8 cellular contexts compared by ENCODE assay signal in genomic region chr6:12957321-12958051, GRCh38.
DNase-seq lines count a peak whose midpoint lies in the region; ATAC-seq and TF ChIP-seq lines count a peak whose summit lies in the region.

No MANE protein-coding gene starts in this region.

- H4K20me1 ChIP-seq in DOHH2 (ENCODE audit: control insufficient read depth, insufficient read depth, low read depth, low read length) = no peaks in the 10 kb centered on the region

- peaks cover 18% of the 10 kb centered on the region for H3K27me3 Mint-ChIP-seq in memory B cell

- H3K27ac Mint-ChIP-seq in memory B cell = no peak overlapping the region

- H3K4me1 ChIP-seq in DOHH2 (ENCODE audit: control insufficient read depth, low read length) = no peaks in the 10 kb centered on the region
- peaks cover 0 to 26% (median 13%) of the 10 kb centered on the region in 4 donors for H3K4me1 ChIP-seq in stomach

- H3K27me3 ChIP-seq in DOHH2 (ENCODE audit: control insufficient read depth, low read length) = peaks cover 53% of the 10 kb centered on the region
- peaks cover 12% of the 10 kb centered on the region for H3K27me3 ChIP-seq in MG63
- no peaks in the 10 kb centered on the region for H3K27me3 ChIP-seq in stomach

- no peaks in the 10 kb centered on the region for H3F3A ChIP-seq in DOHH2 (ENCODE audit: control insufficient read depth, insufficient read depth)

- no peaks in the 10 kb centered on the region for H3K9me3 ChIP-seq in DOHH2 (ENCODE audit: control insufficient read depth, insufficient read depth, low read length)
- no peaks in the 10 kb centered on the region for H3K9me3 ChIP-seq in MG63
- no peaks in the 10 kb centered on the region for H3K9me3 ChIP-seq in stomach

- DNase-seq in MG63 (peak; percentile 60), epithelial cell of proximal tubule (ENCODE audit: low read depth) (no peak), memory B cell (ENCODE audit: low spot score in 2 of 2) (peak; percentile 17 to 27), stomach (peak; percentile 76), T-helper 9 cell (no peak)
- DNase-seq in activated CD8-positive, alpha-beta memory T cell treated with anti-CD3 and anti-CD28 coated beads, Interleukin-2, amount 50 U/mL, for 48 hours = peak; percentile 61

- intact Hi-C loops in stomach (cut with DNase I; ENCODE audit: low total_unique reads) = no loop called here

- H3K9me2 ChIP-seq in DOHH2 (replicated peaks; ENCODE audit: control insufficient read depth, low read length) = no peaks in the 10 kb centered on the region

- H3K4me1 Mint-ChIP-seq in memory B cell = peaks cover 17% of the 10 kb centered on the region

- H3K4me3 Mint-ChIP-seq in memory B cell = peak overlapping the region; percentile 82

- no peaks in the 10 kb centered on the region for H3K9me3 Mint-ChIP-seq in memory B cell

- WGBS in stomach, 5 donors = 0 to 1% (median 1%) methylated on average over 20 to 24 of the region's 24 CpGs

- no peak for TF ChIP-seq EP300 in stomach (IDR thresholded peaks at IDR 0.05)

- H3K79me2 ChIP-seq in DOHH2 (ENCODE audit: control insufficient read depth, low read length) = no peaks in the 10 kb centered on the region

- no peaks in the 10 kb centered on the region for H3K36me3 Mint-ChIP-seq in memory B cell

- TF ChIP-seq CTCF in DOHH2 (IDR thresholded peaks at IDR 0.05; ENCODE audit: low read depth, low read length, poor library complexity, severe bottlenecking) (no peak), epithelial cell of proximal tubule (conservative IDR thresholded peaks at IDR 0.05; ENCODE audit: low read depth, low read length) (peak; percentile 23), stomach (IDR thresholded peaks at IDR 0.05) (no peak)

- peak overlapping the region; percentile 43 for H3K4me2 ChIP-seq in DOHH2 (ENCODE audit: low read length)

- peak; percentile 73 for ATAC-seq in memory B cell (ENCODE audit: low read depth)
- no peak for ATAC-seq in GM21526 (IDR thresholded peaks at IDR 0.05; ENCODE audit: low FRiP score, unreplicated experiment)

- H3K27ac ChIP-seq in DOHH2 (ENCODE audit: low read depth, low read length) (no peak overlapping the region), stomach (peak overlapping the region; percentile 39 to 87 (median 85))

- H3K36me3 ChIP-seq in DOHH2 (ENCODE audit: control insufficient read depth, low read length) = no peaks in the 10 kb centered on the region
- no peaks in the 10 kb centered on the region for H3K36me3 ChIP-seq in MG63
- H3K36me3 ChIP-seq in stomach = no peaks in the 10 kb centered on the region

- H3K4me3 ChIP-seq in DOHH2 (ENCODE audit: low read length) = 0 out of 2 replicates have a peak overlapping the region, but pooled peaks have one; percentile 7
- peak overlapping the region; percentile 58 for H3K4me3 ChIP-seq in MG63
- H3K4me3 ChIP-seq in epithelial cell of proximal tubule (ENCODE audit: low read depth, low read length) = peak overlapping the region; percentile 76
- peak overlapping the region; percentile 63 to 80 (median 67) for H3K4me3 ChIP-seq in stomach

- TF ChIP-seq POLR2A in stomach (IDR thresholded peaks at IDR 0.05) = no peak

Comparison
In these comparisons a context has a peak if more than half of its experiments do, and no peak if none do; other contexts are left out.
1. H3K4me3 ChIP-seq: peak in every context shown above with its lines; median percentile 76 in epithelial cell of proximal tubule; 67 in stomach; 58 in MG63; 7 in DOHH2.
2. DNase-seq: peak in MG63 (single experiment), activated CD8-positive, alpha-beta memory T cell treated with anti-CD3 and anti-CD28 coated beads, Interleukin-2, amount 50 U/mL, for 48 hours (single experiment), memory B cell (2 of 2) and stomach (single experiment); none in epithelial cell of proximal tubule (single experiment) and T-helper 9 cell (single experiment).